ENCODE assay signal across 8 cellular contexts in genomic region chr17:44123356-44124117, GRCh38. TPM values are rescaled to one million over a fixed set of nuclear protein-coding genes. Genes with fewer than 3 reads are reported as not detected.
A peak's percentile ranks its signal among the peaks of the same experiment; 100 is the strongest.
DNase-seq lines count a peak whose midpoint lies in the region; ATAC-seq and TF ChIP-seq lines count a peak whose summit lies in the region.

TSS of gene HDAC5 (minus strand) at chr17:44123641. CDS start at chr17:44117515, 6,126 bp downstream.

- peaks cover 37% of the 10 kb centered on the region for H3K79me2 ChIP-seq in KMS-11 (ENCODE audit: insufficient read depth, low read depth)

- H3K36me3 ChIP-seq in KMS-11 (ENCODE audit: insufficient read depth) (no peaks in the 10 kb centered on the region), Panc1 (ENCODE audit: control insufficient read depth, insufficient read depth, low read length) (no peaks in the 10 kb centered on the region), muscle layer of duodenum (ENCODE audit: control insufficient read depth in 1 of 2, insufficient read depth in 2 of 2, low read length in 2 of 2) (peaks cover 0 to 3% of the 10 kb centered on the region in 2 donors)

- peak; percentile 81 for TF ChIP-seq CTCF in KMS-11 (conservative IDR thresholded peaks at IDR 0.05; ENCODE audit: low read depth, low read length)
- TF ChIP-seq CTCF in Panc1 (IDR thresholded peaks at IDR 0.05), result peak; percentile 69

- no peaks in the 10 kb centered on the region for H3K36me3 Mint-ChIP-seq in activated T-cell treated with anti-CD3 and anti-CD28 coated beads, Interleukin-2, amount 50 U/mL, for 4 hours (ENCODE audit: insufficient read depth)

- POLR2A ChIA-PET in Panc1 (lab: Charles Lee), result no interaction called here

- H2AFZ ChIP-seq in KMS-11 (ENCODE audit: low read depth), result peak within 1 kb of the TSS; percentile 92

- no peaks in the 10 kb centered on the region for H3K27me3 ChIP-seq in KMS-11 (ENCODE audit: insufficient read depth, low read depth)
- H3K27me3 ChIP-seq in Panc1 (ENCODE audit: control insufficient read depth, insufficient read depth, low read length), result no peaks in the 10 kb centered on the region
- H3K27me3 ChIP-seq in muscle layer of duodenum (ENCODE audit: low read depth, low read length), result no peaks in the 10 kb centered on the region

- CTCF ChIA-PET in Panc1 (lab: Charles Lee), result interaction anchor here (0.6 kb wide), 1 partner anchor 27 kb away, joined by 4 read pairs; no protein-coding TSS in a partner anchor

- no peak within 1 kb of the TSS for H3K4me3 ChIP-seq in KMS-11 (IDR thresholded peaks at IDR 0.05; ENCODE audit: insufficient read depth, low read depth, low read length)
- H3K4me3 ChIP-seq in Panc1 (ENCODE audit: low read depth in 2 of 2, low read length in 2 of 2), result peak within 1 kb of the TSS; percentile 59 to 75
- peak within 1 kb of the TSS; percentile 86 to 95 for H3K4me3 ChIP-seq in muscle layer of duodenum (ENCODE audit: low read depth in 1 of 2, low read length in 2 of 2)

- no peaks in the 10 kb centered on the region for H3K9me3 ChIP-seq in Panc1 (ENCODE audit: control insufficient read depth, insufficient read depth, low read depth, low read length)
- no peaks in the 10 kb centered on the region for H3K9me3 ChIP-seq in muscle layer of duodenum (ENCODE audit: control insufficient read depth in 1 of 2, low read length in 2 of 2)

- peak within 1 kb of the TSS; percentile 89 for H3K4me3 Mint-ChIP-seq in activated T-cell treated with anti-CD3 and anti-CD28 coated beads, Interleukin-2, amount 50 U/mL, for 4 hours

- H3K9ac ChIP-seq in KMS-11, result peak within 1 kb of the TSS; percentile 80

- ATAC-seq in GM21737 (IDR thresholded peaks at IDR 0.05; ENCODE audit: unreplicated experiment) (peak; percentile 87), Panc1 (peak; percentile 96), esophagus mucosa (peak; percentile 95)
- peak; percentile 96 for ATAC-seq in activated T-cell treated with anti-CD3 and anti-CD28 coated beads, Interleukin-2, amount 50 U/mL, for 4 hours

- H4K20me1 ChIP-seq in KMS-11 (ENCODE audit: insufficient read depth), result no peaks in the 10 kb centered on the region

- H3K4me1 Mint-ChIP-seq in activated T-cell treated with anti-CD3 and anti-CD28 coated beads, Interleukin-2, amount 50 U/mL, for 4 hours (ENCODE audit: low read depth), result peaks cover 28% of the 10 kb centered on the region

- H3K4me1 ChIP-seq in KMS-11 (ENCODE audit: low read depth, poor library complexity, severe bottlenecking) (peaks cover 24% of the 10 kb centered on the region), Panc1 (ENCODE audit: control insufficient read depth, insufficient read depth, low read length) (peaks cover 5% of the 10 kb centered on the region; the same call in 1 of the 2 replicates), muscle layer of duodenum (ENCODE audit: control insufficient read depth in 1 of 2, insufficient read depth in 2 of 2, low read length in 2 of 2) (peaks cover 0 to 33% of the 10 kb centered on the region in 2 donors)

- H3K4me2 ChIP-seq in KMS-11, result peak within 1 kb of the TSS; percentile 98

- H3K27me3 Mint-ChIP-seq in activated T-cell treated with anti-CD3 and anti-CD28 coated beads, Interleukin-2, amount 50 U/mL, for 4 hours (ENCODE audit: low read depth), result no peaks in the 10 kb centered on the region

- intact Hi-C loops in Panc1 (cut with micrococcal nuclease; ENCODE audit: unreplicated experiment), result no loop called here

- in situ Hi-C loops in Panc1 (cut with HindIII; ENCODE audit: low pct_unique_long_range_greater_than_20kb, low sequenced_read_pairs), result no loop called here

- DNase-seq in DMS79 treated with DMSO at 0.1 percent for 48 hours (lab: John Stamatoyannopoulos, UW) (peak; percentile 85), Panc1 (ENCODE audit: low read depth, low spot score) (peak; percentile 66)
- peak; percentile 95 for DNase-seq in activated T-cell treated with anti-CD3 and anti-CD28 coated beads, Interleukin-2, amount 50 U/mL, for 4 hours
- peak; percentile 90 for DNase-seq in stimulated activated CD8-positive, alpha-beta memory T cell treated with anti-CD3 and anti-CD28 coated beads, Interleukin-7, amount 100 ng/mL, for 24 hours (ENCODE audit: low read depth)

- peak within 1 kb of the TSS; percentile 65 for H3K27ac ChIP-seq in KMS-11
- peak within 1 kb of the TSS; percentile 76 for H3K27ac ChIP-seq in Panc1 (ENCODE audit: low read length)
- H3K27ac ChIP-seq in muscle layer of duodenum (ENCODE audit: low read length), result peak within 1 kb of the TSS; percentile 76

- no peaks in the 10 kb centered on the region for H3K9me3 Mint-ChIP-seq in activated T-cell treated with anti-CD3 and anti-CD28 coated beads, Interleukin-2, amount 50 U/mL, for 4 hours

- no TSS peak for BruUV-seq in Panc1 (replicated peaks; lab: Mats Ljungman, UMichigan)

RNA-seq across cellular contexts. Expression of gene HDAC5, which starts in this region (rescaled TPM):
- total RNA-seq in Panc1 (2021; ENCODE audit: unreplicated experiment) (11.5 TPM), esophagus mucosa (32.0 TPM)
- 27.9 TPM for polyA plus RNA-seq in Panc1 (2012; ENCODE audit: insufficient read length)
- 10 to 100 TPM; 14.6 to 19.7 (median 16.2) TPM for total RNA-seq in activated T-cell treated with anti-CD3 and anti-CD28 coated beads, Interleukin-2, amount 50 U/mL, for 4 hours
